12 cellular contexts compared by ENCODE assay signal in genomic region chr6:76770166-76770565, GRCh38.
DNase-seq lines count a peak whose midpoint lies in the region; ATAC-seq and TF ChIP-seq lines count a peak whose summit lies in the region.
"Had no signal": no experiment of that assay in that cellular context is flagged by ENCODE, and none has a peak within 500 bp of the region (broad histone marks: within the 10 kb centered on the region; RNA-seq: fewer than 3 reads in every experiment).

No MANE protein-coding gene starts in this region.

- H3K27ac Mint-ChIP-seq in nephron, result peak overlapping the region in 2 of 3 experiments; percentile 34 to 52
- peak overlapping the region; percentile 40 for H3K27ac Mint-ChIP-seq in type B pancreatic cell
- H3K27ac Mint-ChIP-seq: CD4-positive, alpha-beta memory T cell had no signal

- H3K36me3 Mint-ChIP-seq in nephron (ENCODE audit: low read depth) (no peaks in the 10 kb centered on the region), type B pancreatic cell (no peaks in the 10 kb centered on the region)
- H3K36me3 Mint-ChIP-seq: CD4-positive, alpha-beta memory T cell had no signal

- TF ChIP-seq CTCF in fibroblast of the aortic adventitia (IDR thresholded peaks at IDR 0.05; ENCODE audit: insufficient read depth, low read length) (no peak), nephron (IDR thresholded peaks at IDR 0.05; ENCODE audit: unreplicated experiment in 3 of 3) (no peak), type B pancreatic cell (conservative IDR thresholded peaks at IDR 0.05) (no peak)

- no peaks in the 10 kb centered on the region for H3K9me3 Mint-ChIP-seq in nephron
- peaks cover 6% of the 10 kb centered on the region for H3K9me3 Mint-ChIP-seq in type B pancreatic cell

- peak; percentile 39 for DNase-seq in amniotic epithelial cell (ENCODE audit: low read depth)
- DNase-seq in fibroblast of the aortic adventitia (ENCODE audit: low read depth), result peak; percentile 12
- DNase-seq in type B pancreatic cell (ENCODE audit: extremely low spot score, unreplicated experiment), result no peak
- DNase-seq in HT-29 (ENCODE audit: low spot score), result no peak
- no peak for DNase-seq in OCI-M1 (lab: John Stamatoyannopoulos, UW)
- DNase-seq: BE2C; CD4-positive, alpha-beta memory T cell; DMS79; IMR-90 had no signal

- H3K4me1 Mint-ChIP-seq in nephron, result peaks cover 29% of the 10 kb centered on the region
- H3K4me1 Mint-ChIP-seq in type B pancreatic cell (ENCODE audit: unreplicated experiment), result no peaks in the 10 kb centered on the region
- H3K4me1 Mint-ChIP-seq: CD4-positive, alpha-beta memory T cell had no signal

- no peak overlapping the region for H3K4me3 ChIP-seq in fibroblast of the aortic adventitia (ENCODE audit: low read depth, low read length)
- H3K4me3 ChIP-seq: HAP-1 had no signal

- H3K27me3 Mint-ChIP-seq in nephron (ENCODE audit: low read depth), result peaks cover 4% of the 10 kb centered on the region
- no peaks in the 10 kb centered on the region for H3K27me3 Mint-ChIP-seq in type B pancreatic cell
- H3K27me3 Mint-ChIP-seq: CD4-positive, alpha-beta memory T cell had no signal

- no peak overlapping the region for H3K4me3 Mint-ChIP-seq in nephron
- no peak overlapping the region for H3K4me3 Mint-ChIP-seq in type B pancreatic cell
- H3K4me3 Mint-ChIP-seq: CD4-positive, alpha-beta memory T cell had no signal

- no peak for ATAC-seq in GM19351 (IDR thresholded peaks at IDR 0.05; ENCODE audit: unreplicated experiment)

Comparison
In these comparisons a context has a peak if more than half of its experiments do, and no peak if none do; other contexts are left out.
1. DNase-seq: peak in amniotic epithelial cell (single experiment) and fibroblast of the aortic adventitia (single experiment); none in type B pancreatic cell (single experiment), HT-29 (single experiment) and OCI-M1 (single experiment).